Comparison of ENCODE assay signal across 9 cellular contexts in the genomic region with DNA sequence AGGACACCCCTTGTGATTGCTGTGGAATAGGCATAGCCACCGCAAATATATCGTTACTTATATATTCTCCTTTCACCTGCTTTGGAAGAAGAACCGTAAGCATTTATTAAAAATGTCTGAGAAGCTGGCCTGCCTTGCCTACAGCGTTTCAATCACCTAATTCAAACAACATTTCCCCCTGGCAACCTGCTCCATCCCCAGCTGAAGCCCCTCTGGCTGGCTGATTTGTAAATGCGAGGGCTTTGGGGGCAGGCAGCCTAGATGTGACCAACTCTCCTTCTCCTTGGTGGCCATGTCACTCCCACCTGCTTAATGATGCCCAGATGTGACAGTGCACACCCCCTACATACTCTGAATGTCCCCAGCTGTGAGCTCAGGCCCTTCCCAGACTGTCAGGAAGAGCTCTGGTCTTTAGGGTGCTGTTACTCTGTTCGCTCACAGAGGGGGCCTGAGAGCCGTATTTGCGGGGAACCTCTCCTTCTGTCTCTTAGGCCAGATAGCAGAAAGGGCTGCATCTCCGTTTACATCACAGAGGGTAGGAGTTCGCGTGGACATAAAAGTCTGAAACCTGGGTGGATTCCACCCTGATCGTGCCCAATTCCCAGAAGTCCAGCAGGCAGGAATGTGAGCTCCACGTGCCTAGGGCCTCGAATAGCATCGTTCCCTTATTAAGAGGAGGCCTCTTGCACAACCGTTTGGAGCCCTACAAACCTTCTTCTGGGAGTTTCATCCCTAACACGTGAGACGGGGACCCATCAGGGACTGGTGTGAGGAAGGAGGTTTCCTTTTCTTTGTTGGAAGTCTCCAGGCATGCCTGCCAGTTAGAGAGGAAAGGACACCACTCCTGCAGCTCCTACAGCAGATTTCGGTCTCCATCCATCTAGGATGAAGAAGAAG. TPM values are rescaled to one million over a fixed set of nuclear protein-coding genes. Genes with fewer than 3 reads are reported as not detected.
A peak's percentile ranks its signal among the peaks of the same experiment; 100 is the strongest.
DNase-seq lines count a peak whose midpoint lies in the region; ATAC-seq and TF ChIP-seq lines count a peak whose summit lies in the region.
"Had no signal": no experiment of that assay in that cellular context is flagged by ENCODE, and none has a peak within 500 bp of the region (broad histone marks: within the 10 kb centered on the region; RNA-seq: fewer than 3 reads in every experiment).

No MANE protein-coding gene starts in this region.

- no peak overlapping the region for H3K4me3 ChIP-seq in HFF-Myc (replicated peaks; ENCODE audit: low read depth, low read length)

- H3K27ac Mint-ChIP-seq in natural killer cell treated with Interleukin-12 subunit alpha and Interleukin-12 subunit beta and Interleukin-15 and Interleukin-18, amount 100 ng/mL, for 72 hours, result no peak overlapping the region

- H3K9me3 Mint-ChIP-seq in activated T-cell treated with anti-CD3 and anti-CD28 coated beads, Interleukin-2, amount 50 U/mL, for 4 hours, result no peaks in the 10 kb centered on the region
- H3K9me3 Mint-ChIP-seq in natural killer cell treated with Interleukin-12 subunit alpha and Interleukin-12 subunit beta and Interleukin-15 and Interleukin-18, amount 100 ng/mL, for 72 hours, result no peaks in the 10 kb centered on the region

- no peaks in the 10 kb centered on the region for H3K36me3 Mint-ChIP-seq in activated T-cell treated with anti-CD3 and anti-CD28 coated beads, Interleukin-2, amount 50 U/mL, for 4 hours (ENCODE audit: insufficient read depth)
- no peaks in the 10 kb centered on the region for H3K36me3 Mint-ChIP-seq in natural killer cell treated with Interleukin-12 subunit alpha and Interleukin-12 subunit beta and Interleukin-15 and Interleukin-18, amount 100 ng/mL, for 72 hours

- intact Hi-C loops in left ventricle myocardium superior (cut with micrococcal nuclease), result no loop called here

- TF ChIP-seq CTCF in HFF-Myc (IDR thresholded peaks at IDR 0.05; ENCODE audit: low read depth, low read length, missing control alignments), result peak; percentile 31

- peaks cover 18% of the 10 kb centered on the region for H3K4me1 Mint-ChIP-seq in activated T-cell treated with anti-CD3 and anti-CD28 coated beads, Interleukin-2, amount 50 U/mL, for 4 hours (ENCODE audit: low read depth)
- H3K4me1 Mint-ChIP-seq in natural killer cell treated with Interleukin-12 subunit alpha and Interleukin-12 subunit beta and Interleukin-15 and Interleukin-18, amount 100 ng/mL, for 72 hours (ENCODE audit: low read depth in 2 of 2), result peaks cover 0 to 6% of the 10 kb centered on the region in 2 donors

- peak; percentile 16 for DNase-seq in NCI-H1694 treated with DMSO at 0.1 percent for 48 hours (lab: John Stamatoyannopoulos, UW)
- no peak for DNase-seq in NCI-H1694 (lab: John Stamatoyannopoulos, UW)
- no peak for DNase-seq in HFF-Myc (ENCODE audit: extremely low read depth, low read depth)
- DNase-seq in activated T-cell treated with anti-CD3 and anti-CD28 coated beads, Interleukin-2, amount 50 U/mL, for 4 hours, result no peak
- peak; percentile 44 for DNase-seq in natural killer cell treated with Interleukin-12 subunit alpha and Interleukin-12 subunit beta and Interleukin-15 and Interleukin-18, amount 100 ng/mL, for 72 hours (ENCODE audit: low spot score)
- no peak for DNase-seq in left ventricle myocardium superior
- DNase-seq: esophagus squamous epithelium had no signal

- no peak for ATAC-seq in activated T-cell treated with anti-CD3 and anti-CD28 coated beads, Interleukin-2, amount 50 U/mL, for 4 hours
- no peak for ATAC-seq in natural killer cell treated with Interleukin-12 subunit alpha and Interleukin-12 subunit beta and Interleukin-15 and Interleukin-18, amount 100 ng/mL, for 72 hours
- ATAC-seq in HG03342 (IDR thresholded peaks at IDR 0.05; ENCODE audit: unreplicated experiment) (no peak), HG03521 (IDR thresholded peaks at IDR 0.05; ENCODE audit: unreplicated experiment) (no peak), left ventricle myocardium superior (no peak)

- peak overlapping the region; percentile 55 for H3K4me3 Mint-ChIP-seq in activated T-cell treated with anti-CD3 and anti-CD28 coated beads, Interleukin-2, amount 50 U/mL, for 4 hours
- no peak overlapping the region for H3K4me3 Mint-ChIP-seq in natural killer cell treated with Interleukin-12 subunit alpha and Interleukin-12 subunit beta and Interleukin-15 and Interleukin-18, amount 100 ng/mL, for 72 hours

- H3K27me3 Mint-ChIP-seq in activated T-cell treated with anti-CD3 and anti-CD28 coated beads, Interleukin-2, amount 50 U/mL, for 4 hours (ENCODE audit: low read depth), result peaks cover 28% of the 10 kb centered on the region
- peaks cover 43 to 46% of the 10 kb centered on the region in 2 donors for H3K27me3 Mint-ChIP-seq in natural killer cell treated with Interleukin-12 subunit alpha and Interleukin-12 subunit beta and Interleukin-15 and Interleukin-18, amount 100 ng/mL, for 72 hours

RNA-seq across cellular contexts. Expression of a gene that starts 2.4 kb away (rescaled TPM):
- total RNA-seq in activated T-cell treated with anti-CD3 and anti-CD28 coated beads, Interleukin-2, amount 50 U/mL, for 4 hours, result under 1 TPM; 0.08 to 0.20 (median 0.08) TPM
- under 1 TPM; 0.08 to 0.14 TPM for total RNA-seq in natural killer cell treated with Interleukin-12 subunit alpha and Interleukin-12 subunit beta and Interleukin-15 and Interleukin-18, amount 100 ng/mL, for 72 hours
- total RNA-seq in left ventricle myocardium superior, result 1.5 TPM

Comparison
In these comparisons a context has a peak if more than half of its experiments do, and no peak if none do; other contexts are left out.
1. DNase-seq: peak in NCI-H1694 treated with DMSO at 0.1 percent for 48 hours (single experiment) and natural killer cell treated with Interleukin-12 subunit alpha and Interleukin-12 subunit beta and Interleukin-15 and Interleukin-18, amount 100 ng/mL, for 72 hours (single experiment); none in NCI-H1694 (single experiment), HFF-Myc (single experiment), activated T-cell treated with anti-CD3 and anti-CD28 coated beads, Interleukin-2, amount 50 U/mL, for 4 hours (single experiment) and left ventricle myocardium superior (single experiment).